1 cellular context compared by ENCODE assay signal in the genomic region with DNA sequence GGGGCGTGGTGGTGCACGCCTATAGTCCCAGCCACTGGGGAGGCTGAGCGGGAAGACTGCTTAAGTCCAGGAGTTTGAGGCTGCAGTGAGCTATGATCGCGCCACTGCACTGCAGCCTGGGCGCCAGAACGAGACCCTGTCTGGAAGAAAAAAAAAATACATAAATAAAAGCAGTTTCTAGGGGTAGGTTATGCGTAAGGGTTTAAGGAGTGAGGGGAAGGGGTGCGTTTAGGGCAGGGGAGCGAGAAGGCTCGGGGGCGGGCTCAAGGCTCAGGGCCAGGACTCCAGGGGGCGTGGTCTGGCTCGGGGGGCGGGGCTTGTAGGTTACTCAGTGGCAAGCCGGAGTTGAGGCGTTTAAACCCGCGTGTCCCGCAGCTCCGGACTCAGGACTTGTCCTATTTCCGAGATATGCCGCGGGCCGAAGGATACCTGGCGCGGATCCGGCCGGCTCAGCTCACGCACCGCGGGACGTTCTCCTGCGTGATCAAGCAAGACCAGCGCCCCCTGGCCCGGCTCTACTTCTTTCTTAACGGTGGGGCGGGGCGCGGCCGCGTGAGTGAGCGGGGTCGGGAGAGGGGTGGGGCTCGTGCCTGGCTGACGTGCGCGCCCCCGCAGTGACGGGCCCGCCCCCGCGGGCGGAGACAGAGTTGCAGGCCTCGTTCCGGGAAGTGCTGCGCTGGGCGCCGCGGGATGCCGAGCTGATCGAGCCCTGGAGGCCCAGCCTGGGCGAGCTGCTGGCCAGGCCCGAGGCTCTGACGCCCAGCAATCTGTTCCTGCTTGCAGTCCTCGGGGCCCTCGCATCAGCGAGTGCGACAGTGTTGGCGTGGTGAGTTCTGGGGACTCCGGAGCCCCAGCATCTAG.
TF ChIP-seq lines count a peak whose summit lies in the region.

No MANE protein-coding gene starts in this region.

TF ChIP-seq in HepG2, 621 proteins besides CTCF, POLR2A, EP300 and RAD21 (continued from another document):
- TF ChIP-seq, protein P1, sequence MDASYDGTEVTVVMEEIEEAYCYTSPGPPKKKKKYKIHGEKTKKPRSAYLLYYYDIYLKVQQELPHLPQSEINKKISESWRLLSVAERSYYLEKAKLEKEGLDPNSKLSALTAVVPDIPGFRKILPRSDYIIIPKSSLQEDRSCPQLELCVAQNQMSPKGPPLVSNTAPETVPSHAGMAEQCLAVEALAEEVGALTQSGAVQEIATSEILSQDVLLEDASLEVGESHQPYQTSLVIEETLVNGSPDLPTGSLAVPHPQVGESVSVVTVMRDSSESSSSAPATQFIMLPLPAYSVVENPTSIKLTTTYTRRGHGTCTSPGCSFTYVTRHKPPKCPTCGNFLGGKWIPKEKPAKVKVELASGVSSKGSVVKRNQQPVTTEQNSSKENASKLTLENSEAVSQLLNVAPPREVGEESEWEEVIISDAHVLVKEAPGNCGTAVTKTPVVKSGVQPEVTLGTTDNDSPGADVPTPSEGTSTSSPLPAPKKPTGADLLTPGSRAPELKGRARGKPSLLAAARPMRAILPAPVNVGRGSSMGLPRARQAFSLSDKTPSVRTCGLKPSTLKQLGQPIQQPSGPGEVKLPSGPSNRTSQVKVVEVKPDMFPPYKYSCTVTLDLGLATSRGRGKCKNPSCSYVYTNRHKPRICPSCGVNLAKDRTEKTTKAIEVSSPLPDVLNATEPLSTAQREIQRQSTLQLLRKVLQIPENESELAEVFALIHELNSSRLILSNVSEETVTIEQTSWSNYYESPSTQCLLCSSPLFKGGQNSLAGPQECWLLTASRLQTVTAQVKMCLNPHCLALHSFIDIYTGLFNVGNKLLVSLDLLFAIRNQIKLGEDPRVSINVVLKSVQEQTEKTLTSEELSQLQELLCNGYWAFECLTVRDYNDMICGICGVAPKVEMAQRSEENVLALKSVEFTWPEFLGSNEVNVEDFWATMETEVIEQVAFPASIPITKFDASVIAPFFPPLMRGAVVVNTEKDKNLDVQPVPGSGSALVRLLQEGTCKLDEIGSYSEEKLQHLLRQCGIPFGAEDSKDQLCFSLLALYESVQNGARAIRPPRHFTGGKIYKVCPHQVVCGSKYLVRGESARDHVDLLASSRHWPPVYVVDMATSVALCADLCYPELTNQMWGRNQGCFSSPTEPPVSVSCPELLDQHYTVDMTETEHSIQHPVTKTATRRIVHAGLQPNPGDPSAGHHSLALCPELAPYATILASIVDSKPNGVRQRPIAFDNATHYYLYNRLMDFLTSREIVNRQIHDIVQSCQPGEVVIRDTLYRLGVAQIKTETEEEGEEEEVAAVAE (CRISPR knock-in tag; IDR thresholded peaks at IDR 0.05; ENCODE audit: borderline replicate concordance) = no peak
- TF ChIP-seq HNRNPK (IDR thresholded peaks at IDR 0.05; ENCODE audit: low read depth, low read length, poor library complexity, severe bottlenecking) = peak; percentile 72
- TF ChIP-seq WIZ (CRISPR knock-in tag; IDR thresholded peaks at IDR 0.05) = no peak
- TF ChIP-seq MXI1 (IDR thresholded peaks at IDR 0.05; ENCODE audit: borderline replicate concordance, low read depth, low read length) = peak; percentile 34; the same call in 1 of the 3 replicates
- TF ChIP-seq, protein P2, sequence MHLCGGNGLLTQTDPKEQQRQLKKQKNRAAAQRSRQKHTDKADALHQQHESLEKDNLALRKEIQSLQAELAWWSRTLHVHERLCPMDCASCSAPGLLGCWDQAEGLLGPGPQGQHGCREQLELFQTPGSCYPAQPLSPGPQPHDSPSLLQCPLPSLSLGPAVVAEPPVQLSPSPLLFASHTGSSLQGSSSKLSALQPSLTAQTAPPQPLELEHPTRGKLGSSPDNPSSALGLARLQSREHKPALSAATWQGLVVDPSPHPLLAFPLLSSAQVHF (CRISPR knock-in tag; IDR thresholded peaks at IDR 0.05) = no peak
- no peak for TF ChIP-seq ZNF563 (CRISPR knock-in tag; IDR thresholded peaks at IDR 0.05)
- TF ChIP-seq ZNF350 (CRISPR knock-in tag; IDR thresholded peaks at IDR 0.05; ENCODE audit: borderline replicate concordance, low read depth) = peak; percentile 32; the same call in 1 of the 2 replicates
- TF ChIP-seq, protein P3, sequence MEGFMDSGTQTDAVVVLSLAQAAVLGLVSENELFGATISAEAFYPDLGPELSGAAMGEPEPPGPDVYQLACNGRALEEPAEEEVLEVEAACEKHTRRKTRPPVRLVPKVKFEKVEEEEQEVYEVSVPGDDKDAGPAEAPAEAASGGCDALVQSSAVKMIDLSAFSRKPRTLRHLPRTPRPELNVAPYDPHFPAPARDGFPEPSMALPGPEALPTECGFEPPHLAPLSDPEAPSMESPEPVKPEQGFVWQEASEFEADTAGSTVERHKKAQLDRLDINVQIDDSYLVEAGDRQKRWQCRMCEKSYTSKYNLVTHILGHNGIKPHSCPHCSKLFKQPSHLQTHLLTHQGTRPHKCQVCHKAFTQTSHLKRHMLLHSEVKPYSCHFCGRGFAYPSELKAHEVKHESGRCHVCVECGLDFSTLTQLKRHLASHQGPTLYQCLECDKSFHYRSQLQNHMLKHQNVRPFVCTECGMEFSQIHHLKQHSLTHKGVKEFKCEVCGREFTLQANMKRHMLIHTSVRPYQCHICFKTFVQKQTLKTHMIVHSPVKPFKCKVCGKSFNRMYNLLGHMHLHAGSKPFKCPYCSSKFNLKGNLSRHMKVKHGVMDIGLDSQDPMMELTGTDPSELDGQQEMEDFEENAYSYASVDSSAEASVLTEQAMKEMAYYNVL (CRISPR knock-in tag; IDR thresholded peaks at IDR 0.05; ENCODE audit: borderline replicate concordance) = 0 out of 2 replicates have a peak, but pooled peaks have one; percentile 19
- no peak for TF ChIP-seq HNRNPL (IDR thresholded peaks at IDR 0.05; ENCODE audit: low read depth, low read length)
- TF ChIP-seq, protein P4, sequence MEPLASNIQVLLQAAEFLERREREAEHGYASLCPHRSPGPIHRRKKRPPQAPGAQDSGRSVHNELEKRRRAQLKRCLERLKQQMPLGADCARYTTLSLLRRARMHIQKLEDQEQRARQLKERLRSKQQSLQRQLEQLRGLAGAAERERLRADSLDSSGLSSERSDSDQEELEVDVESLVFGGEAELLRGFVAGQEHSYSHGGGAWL (CRISPR knock-in tag; IDR thresholded peaks at IDR 0.05) = peak; percentile 33; the same call in 1 of the 2 replicates
- TF ChIP-seq, protein P5, sequence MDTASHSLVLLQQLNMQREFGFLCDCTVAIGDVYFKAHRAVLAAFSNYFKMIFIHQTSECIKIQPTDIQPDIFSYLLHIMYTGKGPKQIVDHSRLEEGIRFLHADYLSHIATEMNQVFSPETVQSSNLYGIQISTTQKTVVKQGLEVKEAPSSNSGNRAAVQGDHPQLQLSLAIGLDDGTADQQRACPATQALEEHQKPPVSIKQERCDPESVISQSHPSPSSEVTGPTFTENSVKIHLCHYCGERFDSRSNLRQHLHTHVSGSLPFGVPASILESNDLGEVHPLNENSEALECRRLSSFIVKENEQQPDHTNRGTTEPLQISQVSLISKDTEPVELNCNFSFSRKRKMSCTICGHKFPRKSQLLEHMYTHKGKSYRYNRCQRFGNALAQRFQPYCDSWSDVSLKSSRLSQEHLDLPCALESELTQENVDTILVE (CRISPR knock-in tag; IDR thresholded peaks at IDR 0.05) = 0 out of 2 replicates have a peak, but pooled peaks have one; percentile 45
- peak; percentile 40 for TF ChIP-seq MED1 (CRISPR knock-in tag; IDR thresholded peaks at IDR 0.05)
- TF ChIP-seq, protein P6, sequence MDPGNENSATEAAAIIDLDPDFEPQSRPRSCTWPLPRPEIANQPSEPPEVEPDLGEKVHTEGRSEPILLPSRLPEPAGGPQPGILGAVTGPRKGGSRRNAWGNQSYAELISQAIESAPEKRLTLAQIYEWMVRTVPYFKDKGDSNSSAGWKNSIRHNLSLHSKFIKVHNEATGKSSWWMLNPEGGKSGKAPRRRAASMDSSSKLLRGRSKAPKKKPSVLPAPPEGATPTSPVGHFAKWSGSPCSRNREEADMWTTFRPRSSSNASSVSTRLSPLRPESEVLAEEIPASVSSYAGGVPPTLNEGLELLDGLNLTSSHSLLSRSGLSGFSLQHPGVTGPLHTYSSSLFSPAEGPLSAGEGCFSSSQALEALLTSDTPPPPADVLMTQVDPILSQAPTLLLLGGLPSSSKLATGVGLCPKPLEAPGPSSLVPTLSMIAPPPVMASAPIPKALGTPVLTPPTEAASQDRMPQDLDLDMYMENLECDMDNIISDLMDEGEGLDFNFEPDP (CRISPR knock-in tag; conservative IDR thresholded peaks at IDR 0.05) = no peak
- no peak for TF ChIP-seq ZBTB7A (CRISPR knock-in tag; IDR thresholded peaks at IDR 0.05)
- no peak for TF ChIP-seq KLF13 (CRISPR knock-in tag; IDR thresholded peaks at IDR 0.05)
- TF ChIP-seq, protein P7, sequence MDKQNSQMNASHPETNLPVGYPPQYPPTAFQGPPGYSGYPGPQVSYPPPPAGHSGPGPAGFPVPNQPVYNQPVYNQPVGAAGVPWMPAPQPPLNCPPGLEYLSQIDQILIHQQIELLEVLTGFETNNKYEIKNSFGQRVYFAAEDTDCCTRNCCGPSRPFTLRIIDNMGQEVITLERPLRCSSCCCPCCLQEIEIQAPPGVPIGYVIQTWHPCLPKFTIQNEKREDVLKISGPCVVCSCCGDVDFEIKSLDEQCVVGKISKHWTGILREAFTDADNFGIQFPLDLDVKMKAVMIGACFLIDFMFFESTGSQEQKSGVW (CRISPR knock-in tag; IDR thresholded peaks at IDR 0.05; ENCODE audit: borderline replicate concordance) = no peak
- TF ChIP-seq, protein P8, sequence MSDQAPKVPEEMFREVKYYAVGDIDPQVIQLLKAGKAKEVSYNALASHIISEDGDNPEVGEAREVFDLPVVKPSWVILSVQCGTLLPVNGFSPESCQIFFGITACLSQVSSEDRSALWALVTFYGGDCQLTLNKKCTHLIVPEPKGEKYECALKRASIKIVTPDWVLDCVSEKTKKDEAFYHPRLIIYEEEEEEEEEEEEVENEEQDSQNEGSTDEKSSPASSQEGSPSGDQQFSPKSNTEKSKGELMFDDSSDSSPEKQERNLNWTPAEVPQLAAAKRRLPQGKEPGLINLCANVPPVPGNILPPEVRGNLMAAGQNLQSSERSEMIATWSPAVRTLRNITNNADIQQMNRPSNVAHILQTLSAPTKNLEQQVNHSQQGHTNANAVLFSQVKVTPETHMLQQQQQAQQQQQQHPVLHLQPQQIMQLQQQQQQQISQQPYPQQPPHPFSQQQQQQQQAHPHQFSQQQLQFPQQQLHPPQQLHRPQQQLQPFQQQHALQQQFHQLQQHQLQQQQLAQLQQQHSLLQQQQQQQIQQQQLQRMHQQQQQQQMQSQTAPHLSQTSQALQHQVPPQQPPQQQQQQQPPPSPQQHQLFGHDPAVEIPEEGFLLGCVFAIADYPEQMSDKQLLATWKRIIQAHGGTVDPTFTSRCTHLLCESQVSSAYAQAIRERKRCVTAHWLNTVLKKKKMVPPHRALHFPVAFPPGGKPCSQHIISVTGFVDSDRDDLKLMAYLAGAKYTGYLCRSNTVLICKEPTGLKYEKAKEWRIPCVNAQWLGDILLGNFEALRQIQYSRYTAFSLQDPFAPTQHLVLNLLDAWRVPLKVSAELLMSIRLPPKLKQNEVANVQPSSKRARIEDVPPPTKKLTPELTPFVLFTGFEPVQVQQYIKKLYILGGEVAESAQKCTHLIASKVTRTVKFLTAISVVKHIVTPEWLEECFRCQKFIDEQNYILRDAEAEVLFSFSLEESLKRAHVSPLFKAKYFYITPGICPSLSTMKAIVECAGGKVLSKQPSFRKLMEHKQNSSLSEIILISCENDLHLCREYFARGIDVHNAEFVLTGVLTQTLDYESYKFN (CRISPR knock-in tag; conservative IDR thresholded peaks at IDR 0.05) = 0 out of 2 replicates have a peak, but pooled peaks have one; percentile 17
- TF ChIP-seq SMAD3 (CRISPR knock-in tag; IDR thresholded peaks at IDR 0.05) = no peak
- TF ChIP-seq SMAD1 (CRISPR knock-in tag; IDR thresholded peaks at IDR 0.05; ENCODE audit: borderline replicate concordance, low read depth) = peak; percentile 39; the same call in 1 of the 2 replicates
- peak; percentile 79; the same call in 1 of the 2 replicates for TF ChIP-seq ZNF768 (CRISPR knock-in tag; IDR thresholded peaks at IDR 0.05)
- TF ChIP-seq, protein P9, sequence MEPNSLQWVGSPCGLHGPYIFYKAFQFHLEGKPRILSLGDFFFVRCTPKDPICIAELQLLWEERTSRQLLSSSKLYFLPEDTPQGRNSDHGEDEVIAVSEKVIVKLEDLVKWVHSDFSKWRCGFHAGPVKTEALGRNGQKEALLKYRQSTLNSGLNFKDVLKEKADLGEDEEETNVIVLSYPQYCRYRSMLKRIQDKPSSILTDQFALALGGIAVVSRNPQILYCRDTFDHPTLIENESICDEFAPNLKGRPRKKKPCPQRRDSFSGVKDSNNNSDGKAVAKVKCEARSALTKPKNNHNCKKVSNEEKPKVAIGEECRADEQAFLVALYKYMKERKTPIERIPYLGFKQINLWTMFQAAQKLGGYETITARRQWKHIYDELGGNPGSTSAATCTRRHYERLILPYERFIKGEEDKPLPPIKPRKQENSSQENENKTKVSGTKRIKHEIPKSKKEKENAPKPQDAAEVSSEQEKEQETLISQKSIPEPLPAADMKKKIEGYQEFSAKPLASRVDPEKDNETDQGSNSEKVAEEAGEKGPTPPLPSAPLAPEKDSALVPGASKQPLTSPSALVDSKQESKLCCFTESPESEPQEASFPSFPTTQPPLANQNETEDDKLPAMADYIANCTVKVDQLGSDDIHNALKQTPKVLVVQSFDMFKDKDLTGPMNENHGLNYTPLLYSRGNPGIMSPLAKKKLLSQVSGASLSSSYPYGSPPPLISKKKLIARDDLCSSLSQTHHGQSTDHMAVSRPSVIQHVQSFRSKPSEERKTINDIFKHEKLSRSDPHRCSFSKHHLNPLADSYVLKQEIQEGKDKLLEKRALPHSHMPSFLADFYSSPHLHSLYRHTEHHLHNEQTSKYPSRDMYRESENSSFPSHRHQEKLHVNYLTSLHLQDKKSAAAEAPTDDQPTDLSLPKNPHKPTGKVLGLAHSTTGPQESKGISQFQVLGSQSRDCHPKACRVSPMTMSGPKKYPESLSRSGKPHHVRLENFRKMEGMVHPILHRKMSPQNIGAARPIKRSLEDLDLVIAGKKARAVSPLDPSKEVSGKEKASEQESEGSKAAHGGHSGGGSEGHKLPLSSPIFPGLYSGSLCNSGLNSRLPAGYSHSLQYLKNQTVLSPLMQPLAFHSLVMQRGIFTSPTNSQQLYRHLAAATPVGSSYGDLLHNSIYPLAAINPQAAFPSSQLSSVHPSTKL (CRISPR knock-in tag; IDR thresholded peaks at IDR 0.05) = peak; percentile 28; the same call in 1 of the 2 replicates
